Comparison of ENCODE assay signal across 1 cellular context in genomic region chr6:1796706-1797529, GRCh38.
TF ChIP-seq lines count a peak whose summit lies in the region.

No MANE protein-coding gene starts in this region.

TF ChIP-seq in GM23338, 12 proteins besides CTCF, POLR2A, EP300 and RAD21 (continued from another document):
- no peak for TF ChIP-seq ZNF462 (CRISPR knock-in tag; IDR thresholded peaks at IDR 0.05)
